In the genomic region with DNA sequence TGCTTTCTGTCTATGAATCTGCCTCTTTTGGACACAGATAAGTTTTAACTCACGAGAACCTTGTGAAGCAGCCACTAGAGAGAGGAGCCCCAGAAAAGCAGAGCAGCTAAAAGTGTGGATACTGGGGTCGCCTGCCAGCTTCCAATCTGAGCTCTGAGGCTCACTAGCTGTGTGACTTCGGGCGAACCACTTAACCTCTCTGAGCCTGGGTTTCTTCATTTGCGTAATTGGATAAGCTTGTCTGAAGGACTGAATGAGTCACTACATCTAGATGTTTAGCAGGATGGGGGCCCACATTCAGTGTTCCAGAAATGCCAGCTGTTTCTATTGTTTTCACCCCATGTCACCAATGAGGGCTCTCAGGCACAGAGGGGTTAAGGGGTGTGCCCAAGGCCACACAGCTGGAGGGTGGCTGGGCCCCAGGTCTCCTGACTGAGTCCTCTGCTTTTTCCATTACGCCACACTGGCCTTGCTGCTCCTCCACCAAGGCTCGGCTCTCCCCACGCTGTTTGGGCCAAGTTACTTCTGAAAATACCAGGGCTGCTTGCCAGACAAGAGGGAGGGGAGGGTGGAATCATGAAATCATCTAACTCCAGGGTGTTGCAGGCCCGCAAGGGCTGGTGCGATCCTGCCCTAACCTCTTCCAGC, we compare ENCODE assay signal across 8 cellular contexts.
A peak's percentile ranks its signal among the peaks of the same experiment; 100 is the strongest.
DNase-seq lines count a peak whose midpoint lies in the region; ATAC-seq and TF ChIP-seq lines count a peak whose summit lies in the region.

No MANE protein-coding gene starts in this region.

- peak; percentile 93 for DNase-seq in AG09309 (ENCODE audit: low read depth)
- DNase-seq in RWPE1 (ENCODE audit: low spot score), result peak; percentile 97
- DNase-seq in fibroblast of peridontal ligament (ENCODE audit: extremely low read depth), result peak; percentile 99
- peak in 47 of 56 donors; percentile 24 to 91 (median 62) for DNase-seq in nucleus accumbens (lab: John Stamatoyannopoulos, UW)
- no peak for DNase-seq in DMS79 (lab: John Stamatoyannopoulos, UW)
- DNase-seq in NCI-H1092 (lab: John Stamatoyannopoulos, UW), result no peak
- no peak for DNase-seq in NCI-H748 treated with DMSO at 0.1 percent for 48 hours (lab: John Stamatoyannopoulos, UW)

- ATAC-seq in HG03135 (IDR thresholded peaks at IDR 0.05; ENCODE audit: unreplicated experiment), result no peak

- TF ChIP-seq CTCF in AG09309 (IDR thresholded peaks at IDR 0.05; ENCODE audit: control insufficient read depth, insufficient read depth, low read depth, low read length, missing control alignments) (no peak), RWPE1 (conservative IDR thresholded peaks at IDR 0.05; ENCODE audit: low read depth) (no peak)

- no peak overlapping the region for H3K4me3 ChIP-seq in AG09309 (ENCODE audit: control insufficient read depth, low read depth, low read length)

- POLR2A ChIA-PET in RWPE1 (lab: Yijun Ruan, JAX; ENCODE audit: low non-redundant PET), result interaction anchor here (0.5 kb wide), 1 partner anchor 27 kb away, joined by 3 read pairs; no protein-coding TSS in a partner anchor

- CTCF ChIA-PET in RWPE1 (lab: Yijun Ruan, JAX), result interaction anchor here (0.7 to 4.1 kb wide), 2 partner anchors 34 to 1771 kb away, joined by 4 to 23 read pairs; no protein-coding TSS in a partner anchor

- peak overlapping the region; percentile 96 for H3K27ac ChIP-seq in RWPE1

Comparison
In these comparisons a context has a peak if more than half of its experiments do, and no peak if none do; other contexts are left out.
1. DNase-seq: peak in AG09309 (single experiment), RWPE1 (single experiment), fibroblast of peridontal ligament (single experiment) and nucleus accumbens (47 of 56); none in DMS79 (single experiment), NCI-H1092 (single experiment) and NCI-H748 treated with DMSO at 0.1 percent for 48 hours (single experiment).